ENCODE assay signal across 19 cellular contexts in the genomic region with DNA sequence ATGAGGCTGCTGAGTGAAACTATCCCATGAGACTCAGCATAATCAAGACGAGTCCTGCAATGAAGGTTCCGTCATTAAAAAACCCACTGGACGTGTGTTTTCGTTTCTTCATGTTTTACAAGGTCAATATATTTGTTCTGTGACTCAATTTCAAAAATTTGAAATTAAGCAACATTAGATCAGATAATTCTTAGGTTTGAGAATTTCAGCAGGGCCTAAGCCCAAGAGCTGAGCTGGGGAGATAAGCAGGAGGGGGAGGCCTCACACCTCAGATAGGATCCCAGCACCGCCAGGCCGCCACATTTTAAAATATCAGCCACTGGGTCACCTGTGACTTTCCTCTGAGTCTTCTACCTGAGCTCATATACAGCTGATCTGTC. TPM values are rescaled to one million over a fixed set of nuclear protein-coding genes. Genes with fewer than 3 reads are reported as not detected.
DNase-seq lines count a peak whose midpoint lies in the region; ATAC-seq and TF ChIP-seq lines count a peak whose summit lies in the region.
"Had no signal": no experiment of that assay in that cellular context is flagged by ENCODE, and none has a peak within 500 bp of the region (broad histone marks: within the 10 kb centered on the region; RNA-seq: fewer than 3 reads in every experiment).

No MANE protein-coding gene starts in this region.

- TF ChIP-seq POLR2A in erythroblast (IDR thresholded peaks at IDR 0.05; ENCODE audit: low read length): no peak

- CTCF ChIA-PET in CD8-positive, alpha-beta T cell (lab: Charles Lee): interaction anchor here (1.1 to 6.0 kb wide), 13 partner anchors 9 to 308 kb away, joined by 3 to 77 read pairs (median 4); a partner anchor contains a TSS

- no peak overlapping the region for H3K9ac ChIP-seq in neuronal stem cell (ENCODE audit: low read depth, low read length, poor library complexity)

- WGBS in neuronal stem cell (ENCODE audit: extremely low coverage in 2 of 2, insufficient read length in 2 of 2, insufficient replicate concordance in 1 of 2), 2 donors: no CpG with 5 or more reads among the region's 6 CpGs

- no peaks in the 10 kb centered on the region for H3K9me3 Mint-ChIP-seq in CD8-positive, alpha-beta T cell
- H3K9me3 Mint-ChIP-seq in activated naive CD8-positive, alpha-beta T cell treated with anti-CD3 and anti-CD28 coated beads for 36 hours: no peaks in the 10 kb centered on the region
- H3K9me3 Mint-ChIP-seq: activated CD4-positive, alpha-beta T cell treated with anti-CD3 and anti-CD28 coated beads, Interleukin-2, amount 10 ng/mL, durations not matched to agents 24 days and 14 days; effector memory CD8-positive, alpha-beta T cell had no signal

- peak overlapping the region; percentile 53 for H2AK5ac ChIP-seq in neuronal stem cell (ENCODE audit: low read depth, low read length)

- H3K4me1 Mint-ChIP-seq in CD8-positive, alpha-beta T cell (ENCODE audit: low read depth): peaks cover 17% of the 10 kb centered on the region
- H3K4me1 Mint-ChIP-seq in activated naive CD8-positive, alpha-beta T cell treated with anti-CD3 and anti-CD28 coated beads for 36 hours: peaks cover 23% of the 10 kb centered on the region

- H3K27ac Mint-ChIP-seq in CD8-positive, alpha-beta T cell: peak overlapping the region; percentile 74
- H3K27ac Mint-ChIP-seq in activated naive CD8-positive, alpha-beta T cell treated with anti-CD3 and anti-CD28 coated beads for 36 hours: peak overlapping the region; percentile 39
- H3K27ac Mint-ChIP-seq: activated CD4-positive, alpha-beta T cell treated with anti-CD3 and anti-CD28 coated beads, Interleukin-2, amount 10 ng/mL, durations not matched to agents 24 days and 14 days; effector memory CD8-positive, alpha-beta T cell had no signal

- H2BK5ac ChIP-seq in neuronal stem cell (ENCODE audit: low read length): no peak overlapping the region

- peak; percentile 11 for ATAC-seq in CD8-positive, alpha-beta T cell
- no peak for ATAC-seq in GM19328 (IDR thresholded peaks at IDR 0.05; ENCODE audit: unreplicated experiment)
- no peak for ATAC-seq in GM19397 (IDR thresholded peaks at IDR 0.05; ENCODE audit: unreplicated experiment)
- ATAC-seq: gastrocnemius medialis had no signal

- in situ Hi-C loops in HAP-1 (cut with MboI; ENCODE audit: low sequenced_read_pairs): no loop called here

- no peak overlapping the region for H3K14ac ChIP-seq in neuronal stem cell (ENCODE audit: low read length)

- H3K27me3 ChIP-seq in CD8-positive, alpha-beta T cell (ENCODE audit: insufficient read depth, low read length): no peaks in the 10 kb centered on the region
- H3K27me3 ChIP-seq in neuronal stem cell (ENCODE audit: control insufficient read depth in 3 of 3, insufficient read depth in 3 of 3, low read depth in 1 of 3, low read length in 3 of 3) (no peaks in the 10 kb centered on the region), HAP-1 (ENCODE audit: low read depth) (no peaks in the 10 kb centered on the region)
- H3K27me3 ChIP-seq: BE2C, esophagus muscularis mucosa, gastrocnemius medialis, uterus had no signal

- no peak overlapping the region for H3K4ac ChIP-seq in neuronal stem cell (ENCODE audit: low read length)

- no peaks in the 10 kb centered on the region for H3K36me3 ChIP-seq in CD8-positive, alpha-beta T cell (ENCODE audit: insufficient read depth, low read length)
- H3K36me3 ChIP-seq in neuronal stem cell (replicated peaks in 1 of 2; ENCODE audit: control insufficient read depth in 2 of 2, insufficient read depth in 2 of 2, low read length in 2 of 2) (peaks cover 3 to 49% of the 10 kb centered on the region in 2 donors), HAP-1 (replicated peaks) (peaks cover 22% of the 10 kb centered on the region)
- H3K36me3 ChIP-seq: uterus had no signal

- TF ChIP-seq CTCF in CD8-positive, alpha-beta T cell (IDR thresholded peaks at IDR 0.05): no peak

- POLR2A ChIA-PET in CD8-positive, alpha-beta T cell (lab: Charles Lee): interaction anchor here (1.5 kb wide), 1 partner anchor 11 kb away, joined by 3 read pairs; no protein-coding TSS in a partner anchor

- no peak overlapping the region for H3K4me3 Mint-ChIP-seq in CD8-positive, alpha-beta T cell
- no peak overlapping the region for H3K4me3 Mint-ChIP-seq in activated naive CD8-positive, alpha-beta T cell treated with anti-CD3 and anti-CD28 coated beads for 36 hours
- H3K4me3 Mint-ChIP-seq: activated CD4-positive, alpha-beta T cell treated with anti-CD3 and anti-CD28 coated beads, Interleukin-2, amount 10 ng/mL, durations not matched to agents 24 days and 14 days; effector memory CD8-positive, alpha-beta T cell had no signal

- peak overlapping the region; percentile 24 for H3K18ac ChIP-seq in neuronal stem cell (ENCODE audit: low read length)

- no peak overlapping the region for H2BK120ac ChIP-seq in neuronal stem cell (ENCODE audit: low read depth, low read length)

- H2BK15ac ChIP-seq in neuronal stem cell (ENCODE audit: low read length): no peak overlapping the region

- H2AFZ ChIP-seq in neuronal stem cell (ENCODE audit: low read length): no peak overlapping the region

- no peak overlapping the region for H4K8ac ChIP-seq in neuronal stem cell (ENCODE audit: low read depth, low read length)

- peaks cover 4% of the 10 kb centered on the region for H3K79me1 ChIP-seq in neuronal stem cell (ENCODE audit: low read depth, low read length)

- peaks cover 9% of the 10 kb centered on the region for H3K4me1 ChIP-seq in CD8-positive, alpha-beta T cell (ENCODE audit: insufficient read depth, low read length)
- peaks cover 0 to 10% of the 10 kb centered on the region in 2 donors for H3K4me1 ChIP-seq in neuronal stem cell (ENCODE audit: control insufficient read depth in 2 of 2, insufficient read depth in 1 of 2, low read depth in 1 of 2, low read length in 2 of 2)
- H3K4me1 ChIP-seq in HAP-1: no peaks in the 10 kb centered on the region
- H3K4me1 ChIP-seq: BE2C, gastrocnemius medialis, uterus had no signal

- no peak for DNase-seq in CD8-positive, alpha-beta T cell
- DNase-seq in activated naive CD8-positive, alpha-beta T cell treated with anti-CD3 and anti-CD28 coated beads for 36 hours: no peak
- DNase-seq in erythroblast (lab: John Stamatoyannopoulos, UW) (peak; percentile 82 to 88), neuronal stem cell (ENCODE audit: low spot score) (no peak), HAP-1 (ENCODE audit: low spot score in 2 of 2) (no peak), T1000 (lab: John Stamatoyannopoulos, UW) (no peak)
- DNase-seq: DMS79 treated with DMSO at 0.1 percent for 48 hours, gastrocnemius medialis, NCI-H187, NCI-H748 treated with DMSO at 0.1 percent for 48 hours, uterus had no signal

- peaks cover 27% of the 10 kb centered on the region for H3K36me3 Mint-ChIP-seq in CD8-positive, alpha-beta T cell
- peaks cover 11% of the 10 kb centered on the region for H3K36me3 Mint-ChIP-seq in activated naive CD8-positive, alpha-beta T cell treated with anti-CD3 and anti-CD28 coated beads for 36 hours

- intact Hi-C loops in CD8-positive, alpha-beta T cell (cut with DNase I, micrococcal nuclease): loop anchor here (1.0 to 10.0 kb wide), 5 partner anchors 14 to 307 kb away; a partner anchor contains a TSS

- H2BK12ac ChIP-seq in neuronal stem cell (ENCODE audit: low read length): no peak overlapping the region

- no peak overlapping the region for H3K4me3 ChIP-seq in CD8-positive, alpha-beta T cell (ENCODE audit: low read depth, low read length)
- H3K4me3 ChIP-seq in neuronal stem cell (ENCODE audit: low read length in 2 of 2) (peak overlapping the region in 1 of 2 donors; percentile 38), HAP-1 (no peak overlapping the region)
- H3K4me3 ChIP-seq: esophagus muscularis mucosa, gastrocnemius medialis, lung, uterus had no signal

- no peaks in the 10 kb centered on the region for H3K9me3 ChIP-seq in CD8-positive, alpha-beta T cell (ENCODE audit: low read length)
- H3K9me3 ChIP-seq in neuronal stem cell (replicated peaks in 1 of 2; ENCODE audit: control insufficient read depth in 2 of 2, insufficient read depth in 1 of 2, low read depth in 1 of 2, low read length in 2 of 2) (no peaks in the 10 kb centered on the region), HAP-1 (no peaks in the 10 kb centered on the region)
- H3K9me3 ChIP-seq: BE2C, esophagus muscularis mucosa, gastrocnemius medialis, uterus had no signal

- no peak overlapping the region for H3K23ac ChIP-seq in neuronal stem cell (ENCODE audit: low read depth, low read length, poor library complexity)

- no peak overlapping the region for H3K4me2 ChIP-seq in neuronal stem cell (ENCODE audit: insufficient read depth, low read length, poor library complexity, severe bottlenecking)

- no peak overlapping the region for H3K27ac ChIP-seq in CD8-positive, alpha-beta T cell (ENCODE audit: low read depth, low read length)
- H3K27ac ChIP-seq in neuronal stem cell (replicated peaks; ENCODE audit: low read length): no peak overlapping the region
- H3K27ac ChIP-seq: gastrocnemius medialis, uterus, VCaP had no signal

- no peak overlapping the region for H4K91ac ChIP-seq in neuronal stem cell (ENCODE audit: low read depth, low read length, poor library complexity)

- H3K27me3 Mint-ChIP-seq in CD8-positive, alpha-beta T cell (ENCODE audit: low read depth): no peaks in the 10 kb centered on the region
- no peaks in the 10 kb centered on the region for H3K27me3 Mint-ChIP-seq in activated naive CD8-positive, alpha-beta T cell treated with anti-CD3 and anti-CD28 coated beads for 36 hours
- H3K27me3 Mint-ChIP-seq: activated CD4-positive, alpha-beta T cell treated with anti-CD3 and anti-CD28 coated beads, Interleukin-2, amount 10 ng/mL, durations not matched to agents 24 days and 14 days; effector memory CD8-positive, alpha-beta T cell had no signal

RNA-seq across cellular contexts. Expression of a gene that starts 13.3 kb away (rescaled TPM):
- 10 to 100 TPM; 15.8 to 18.2 TPM for total RNA-seq in CD8-positive, alpha-beta T cell
- total RNA-seq in activated naive CD8-positive, alpha-beta T cell treated with anti-CD3 and anti-CD28 coated beads for 36 hours: 10 to 100 TPM; 13.8 to 14.0 TPM
- polyA plus RNA-seq in neuronal stem cell (2013, experiment 1 of 2): 26.0 TPM
- polyA plus RNA-seq in neuronal stem cell (2013, experiment 2 of 2): 28.0 TPM

RNA-seq across cellular contexts. Expression of a gene that starts 46.1 kb away (rescaled TPM):
- 100 to 1,000 TPM; 342 to 352 TPM for total RNA-seq in CD8-positive, alpha-beta T cell
- 1,000 to 10,000 TPM; 2,531 to 2,575 TPM for total RNA-seq in activated naive CD8-positive, alpha-beta T cell treated with anti-CD3 and anti-CD28 coated beads for 36 hours
- 728 TPM for polyA plus RNA-seq in neuronal stem cell (2013, experiment 1 of 2)
- polyA plus RNA-seq in neuronal stem cell (2013, experiment 2 of 2): 721 TPM

Comparison
In these comparisons a context has a peak if more than half of its experiments do, and no peak if none do; other contexts are left out.
1. DNase-seq: peak in erythroblast (2 of 2); none in CD8-positive, alpha-beta T cell (0 of 7), activated naive CD8-positive, alpha-beta T cell treated with anti-CD3 and anti-CD28 coated beads for 36 hours (single experiment), neuronal stem cell (single experiment), HAP-1 (0 of 2) and T1000 (single experiment).
2. RNA of a gene that starts 46.1 kb away (total RNA-seq): 2,531 to 2,575 TPM in activated naive CD8-positive, alpha-beta T cell treated with anti-CD3 and anti-CD28 coated beads for 36 hours; 342 to 352 TPM in CD8-positive, alpha-beta T cell; every median in the first group is over 4 times any median in the second.